16 cellular contexts compared by ENCODE assay signal in the genomic region with DNA sequence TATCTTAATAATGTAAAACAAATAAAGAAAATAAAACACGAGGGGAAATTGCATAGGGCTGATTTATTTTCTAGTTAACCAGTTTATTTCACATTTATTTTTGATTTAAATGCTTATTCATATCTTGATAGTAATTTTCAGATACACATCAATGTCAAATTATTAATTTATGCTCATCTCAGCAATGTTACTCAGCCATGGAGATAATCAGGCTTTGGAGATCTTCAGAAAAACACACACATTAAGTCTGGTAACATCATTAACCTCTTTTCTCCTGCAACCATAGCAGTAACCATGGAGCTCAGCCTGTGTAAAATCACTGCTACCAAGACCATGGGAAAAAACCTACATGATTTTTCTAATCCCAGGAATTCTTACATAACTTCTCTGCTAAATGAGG. TPM values are rescaled to one million over a fixed set of nuclear protein-coding genes. Genes with fewer than 3 reads are reported as not detected.
DNase-seq lines count a peak whose midpoint lies in the region; ATAC-seq and TF ChIP-seq lines count a peak whose summit lies in the region.
"Had no signal": no experiment of that assay in that cellular context is flagged by ENCODE, and none has a peak within 500 bp of the region (broad histone marks: within the 10 kb centered on the region; RNA-seq: fewer than 3 reads in every experiment).

No MANE protein-coding gene starts in this region.

- H3K9me3 Mint-ChIP-seq in immature natural killer cell: peaks cover 0 to 3% (median 0%) of the 10 kb centered on the region in 6 donors
- H3K9me3 Mint-ChIP-seq: H9 had no signal

- H3K4me1 Mint-ChIP-seq in immature natural killer cell: no peaks in the 10 kb centered on the region
- H3K4me1 Mint-ChIP-seq: CD14-positive monocyte; CD4-positive, alpha-beta memory T cell had no signal

- H3K27ac Mint-ChIP-seq in immature natural killer cell: no peak overlapping the region
- H3K27ac Mint-ChIP-seq: CD14-positive monocyte; CD4-positive, alpha-beta memory T cell; H9 had no signal

- peaks cover 0 to 7% (median 2%) of the 10 kb centered on the region in 3 donors for H3K27me3 Mint-ChIP-seq in immature natural killer cell (ENCODE audit: low read depth in 3 of 3)

- DNase-seq in NCI-H82 (lab: John Stamatoyannopoulos, UW) (peak; percentile 19), NCI-H82 treated with DMSO at 0.1 percent for 48 hours (lab: John Stamatoyannopoulos, UW; ENCODE audit: unreplicated experiment) (no peak), fibroblast of pulmonary artery (ENCODE audit: low read depth) (peak; percentile 2), immature natural killer cell (no peak)
- DNase-seq: 8988T; CD4-positive, alpha-beta memory T cell; DMS153; DMS79; GDM1; H9 had no signal

- no peak overlapping the region for H3K4me3 Mint-ChIP-seq in immature natural killer cell
- H3K4me3 Mint-ChIP-seq: CD14-positive monocyte; CD4-positive, alpha-beta memory T cell; H9 had no signal

- ATAC-seq in SK-N-SH treated with all-trans-retinoic acid at 6 μM for 48 hours (no peak; the same call in 2 of the 3 replicates), GM21526 (IDR thresholded peaks at IDR 0.05; ENCODE audit: low FRiP score, unreplicated experiment) (no peak), GM18520 (IDR thresholded peaks at IDR 0.05; ENCODE audit: unreplicated experiment) (no peak)

- no peak for TF ChIP-seq CTCF in fibroblast of pulmonary artery (IDR thresholded peaks at IDR 0.05; ENCODE audit: low read length, missing control alignments)

- H3K36me3 Mint-ChIP-seq in immature natural killer cell: no peaks in the 10 kb centered on the region
- H3K36me3 Mint-ChIP-seq: CD14-positive monocyte; CD4-positive, alpha-beta memory T cell had no signal

- no peak overlapping the region for H3K4me3 ChIP-seq in fibroblast of pulmonary artery (replicated peaks; ENCODE audit: low read depth, low read length)
- H3K4me3 ChIP-seq: BLaER1 had no signal

TF ChIP-seq in SK-N-SH treated with all-trans-retinoic acid at 6 μM for 48 hours, 23 proteins besides CTCF, POLR2A, EP300 and RAD21:
- TF ChIP-seq ZNF70 (CRISPR knock-in tag; IDR thresholded peaks at IDR 0.05) (no peak), ZFP30 (CRISPR knock-in tag; IDR thresholded peaks at IDR 0.05) (no peak), SNAI2 (CRISPR knock-in tag; IDR thresholded peaks at IDR 0.05) (no peak), CSDC2 (CRISPR knock-in tag; IDR thresholded peaks at IDR 0.05) (no peak), TCF4 (CRISPR knock-in tag; IDR thresholded peaks at IDR 0.05; ENCODE audit: borderline replicate concordance) (0 out of 2 replicates have a peak, but pooled peaks have one; percentile 75), ZC3H10 (CRISPR knock-in tag; IDR thresholded peaks at IDR 0.05) (no peak), ZNF8 (CRISPR knock-in tag; IDR thresholded peaks at IDR 0.05) (no peak), PPARA (CRISPR knock-in tag; IDR thresholded peaks at IDR 0.05; ENCODE audit: borderline replicate concordance) (no peak), ARNTL (CRISPR knock-in tag; IDR thresholded peaks at IDR 0.05; ENCODE audit: borderline replicate concordance, low read depth) (no peak), ZFP3 (CRISPR knock-in tag; IDR thresholded peaks at IDR 0.05) (no peak; the same call in 1 of the 2 replicates), ESRRG (CRISPR knock-in tag; IDR thresholded peaks at IDR 0.05) (no peak), RARB (CRISPR knock-in tag; IDR thresholded peaks at IDR 0.05) (no peak), GLIS3 (CRISPR knock-in tag; IDR thresholded peaks at IDR 0.05) (no peak), ZNF565 (CRISPR knock-in tag; conservative IDR thresholded peaks at IDR 0.05; ENCODE audit: low read depth) (no peak), OSR1 (CRISPR knock-in tag; IDR thresholded peaks at IDR 0.05) (no peak), ISL1 (CRISPR knock-in tag; IDR thresholded peaks at IDR 0.05) (peak; percentile 77), TOX (CRISPR knock-in tag; IDR thresholded peaks at IDR 0.05; ENCODE audit: borderline replicate concordance) (no peak)
- TF ChIP-seq, protein P1, sequence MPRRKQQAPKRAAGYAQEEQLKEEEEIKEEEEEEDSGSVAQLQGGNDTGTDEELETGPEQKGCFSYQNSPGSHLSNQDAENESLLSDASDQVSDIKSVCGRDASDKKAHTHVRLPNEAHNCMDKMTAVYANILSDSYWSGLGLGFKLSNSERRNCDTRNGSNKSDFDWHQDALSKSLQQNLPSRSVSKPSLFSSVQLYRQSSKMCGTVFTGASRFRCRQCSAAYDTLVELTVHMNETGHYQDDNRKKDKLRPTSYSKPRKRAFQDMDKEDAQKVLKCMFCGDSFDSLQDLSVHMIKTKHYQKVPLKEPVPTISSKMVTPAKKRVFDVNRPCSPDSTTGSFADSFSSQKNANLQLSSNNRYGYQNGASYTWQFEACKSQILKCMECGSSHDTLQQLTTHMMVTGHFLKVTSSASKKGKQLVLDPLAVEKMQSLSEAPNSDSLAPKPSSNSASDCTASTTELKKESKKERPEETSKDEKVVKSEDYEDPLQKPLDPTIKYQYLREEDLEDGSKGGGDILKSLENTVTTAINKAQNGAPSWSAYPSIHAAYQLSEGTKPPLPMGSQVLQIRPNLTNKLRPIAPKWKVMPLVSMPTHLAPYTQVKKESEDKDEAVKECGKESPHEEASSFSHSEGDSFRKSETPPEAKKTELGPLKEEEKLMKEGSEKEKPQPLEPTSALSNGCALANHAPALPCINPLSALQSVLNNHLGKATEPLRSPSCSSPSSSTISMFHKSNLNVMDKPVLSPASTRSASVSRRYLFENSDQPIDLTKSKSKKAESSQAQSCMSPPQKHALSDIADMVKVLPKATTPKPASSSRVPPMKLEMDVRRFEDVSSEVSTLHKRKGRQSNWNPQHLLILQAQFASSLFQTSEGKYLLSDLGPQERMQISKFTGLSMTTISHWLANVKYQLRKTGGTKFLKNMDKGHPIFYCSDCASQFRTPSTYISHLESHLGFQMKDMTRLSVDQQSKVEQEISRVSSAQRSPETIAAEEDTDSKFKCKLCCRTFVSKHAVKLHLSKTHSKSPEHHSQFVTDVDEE (CRISPR knock-in tag; IDR thresholded peaks at IDR 0.05): peak; percentile 92
- TF ChIP-seq, protein P2, sequence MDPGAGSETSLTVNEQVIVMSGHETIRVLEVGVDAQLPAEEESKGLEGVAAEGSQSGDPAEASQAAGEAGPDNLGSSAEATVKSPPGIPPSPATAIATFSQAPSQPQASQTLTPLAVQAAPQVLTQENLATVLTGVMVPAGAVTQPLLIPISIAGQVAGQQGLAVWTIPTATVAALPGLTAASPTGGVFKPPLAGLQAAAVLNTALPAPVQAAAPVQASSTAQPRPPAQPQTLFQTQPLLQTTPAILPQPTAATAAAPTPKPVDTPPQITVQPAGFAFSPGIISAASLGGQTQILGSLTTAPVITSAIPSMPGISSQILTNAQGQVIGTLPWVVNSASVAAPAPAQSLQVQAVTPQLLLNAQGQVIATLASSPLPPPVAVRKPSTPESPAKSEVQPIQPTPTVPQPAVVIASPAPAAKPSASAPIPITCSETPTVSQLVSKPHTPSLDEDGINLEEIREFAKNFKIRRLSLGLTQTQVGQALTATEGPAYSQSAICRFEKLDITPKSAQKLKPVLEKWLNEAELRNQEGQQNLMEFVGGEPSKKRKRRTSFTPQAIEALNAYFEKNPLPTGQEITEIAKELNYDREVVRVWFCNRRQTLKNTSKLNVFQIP (CRISPR knock-in tag; IDR thresholded peaks at IDR 0.05; ENCODE audit: borderline replicate concordance, low read depth): no peak
- TF ChIP-seq, protein P3, sequence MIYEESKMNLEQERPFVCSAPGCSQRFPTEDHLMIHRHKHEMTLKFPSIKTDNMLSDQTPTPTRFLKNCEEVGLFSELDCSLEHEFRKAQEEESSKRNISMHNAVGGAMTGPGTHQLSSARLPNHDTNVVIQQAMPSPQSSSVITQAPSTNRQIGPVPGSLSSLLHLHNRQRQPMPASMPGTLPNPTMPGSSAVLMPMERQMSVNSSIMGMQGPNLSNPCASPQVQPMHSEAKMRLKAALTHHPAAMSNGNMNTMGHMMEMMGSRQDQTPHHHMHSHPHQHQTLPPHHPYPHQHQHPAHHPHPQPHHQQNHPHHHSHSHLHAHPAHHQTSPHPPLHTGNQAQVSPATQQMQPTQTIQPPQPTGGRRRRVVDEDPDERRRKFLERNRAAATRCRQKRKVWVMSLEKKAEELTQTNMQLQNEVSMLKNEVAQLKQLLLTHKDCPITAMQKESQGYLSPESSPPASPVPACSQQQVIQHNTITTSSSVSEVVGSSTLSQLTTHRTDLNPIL (CRISPR knock-in tag; IDR thresholded peaks at IDR 0.05; ENCODE audit: low read depth): no peak
- TF ChIP-seq, protein P4, sequence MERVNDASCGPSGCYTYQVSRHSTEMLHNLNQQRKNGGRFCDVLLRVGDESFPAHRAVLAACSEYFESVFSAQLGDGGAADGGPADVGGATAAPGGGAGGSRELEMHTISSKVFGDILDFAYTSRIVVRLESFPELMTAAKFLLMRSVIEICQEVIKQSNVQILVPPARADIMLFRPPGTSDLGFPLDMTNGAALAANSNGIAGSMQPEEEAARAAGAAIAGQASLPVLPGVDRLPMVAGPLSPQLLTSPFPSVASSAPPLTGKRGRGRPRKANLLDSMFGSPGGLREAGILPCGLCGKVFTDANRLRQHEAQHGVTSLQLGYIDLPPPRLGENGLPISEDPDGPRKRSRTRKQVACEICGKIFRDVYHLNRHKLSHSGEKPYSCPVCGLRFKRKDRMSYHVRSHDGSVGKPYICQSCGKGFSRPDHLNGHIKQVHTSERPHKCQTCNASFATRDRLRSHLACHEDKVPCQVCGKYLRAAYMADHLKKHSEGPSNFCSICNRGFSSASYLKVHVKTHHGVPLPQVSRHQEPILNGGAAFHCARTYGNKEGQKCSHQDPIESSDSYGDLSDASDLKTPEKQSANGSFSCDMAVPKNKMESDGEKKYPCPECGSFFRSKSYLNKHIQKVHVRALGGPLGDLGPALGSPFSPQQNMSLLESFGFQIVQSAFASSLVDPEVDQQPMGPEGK (CRISPR knock-in tag; IDR thresholded peaks at IDR 0.05; ENCODE audit: borderline replicate concordance): no peak
- TF ChIP-seq, protein P5, sequence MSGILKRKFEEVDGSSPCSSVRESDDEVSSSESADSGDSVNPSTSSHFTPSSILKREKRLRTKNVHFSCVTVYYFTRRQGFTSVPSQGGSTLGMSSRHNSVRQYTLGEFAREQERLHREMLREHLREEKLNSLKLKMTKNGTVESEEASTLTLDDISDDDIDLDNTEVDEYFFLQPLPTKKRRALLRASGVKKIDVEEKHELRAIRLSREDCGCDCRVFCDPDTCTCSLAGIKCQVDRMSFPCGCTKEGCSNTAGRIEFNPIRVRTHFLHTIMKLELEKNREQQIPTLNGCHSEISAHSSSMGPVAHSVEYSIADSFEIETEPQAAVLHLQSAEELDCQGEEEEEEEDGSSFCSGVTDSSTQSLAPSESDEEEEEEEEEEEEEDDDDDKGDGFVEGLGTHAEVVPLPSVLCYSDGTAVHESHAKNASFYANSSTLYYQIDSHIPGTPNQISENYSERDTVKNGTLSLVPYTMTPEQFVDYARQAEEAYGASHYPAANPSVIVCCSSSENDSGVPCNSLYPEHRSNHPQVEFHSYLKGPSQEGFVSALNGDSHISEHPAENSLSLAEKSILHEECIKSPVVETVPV (CRISPR knock-in tag; IDR thresholded peaks at IDR 0.05): peak; percentile 68; the same call in 1 of the 2 replicates

RNA-seq across cellular contexts. Expression of a gene that starts 31.9 kb away (rescaled TPM):
- not detected for polyA plus RNA-seq in immature natural killer cell
- polyA plus RNA-seq: AG04450; CD14-positive monocyte; CD4-positive, alpha-beta memory T cell had no signal

Comparison
In these comparisons a context has a peak if more than half of its experiments do, and no peak if none do; other contexts are left out.
1. DNase-seq: peak in NCI-H82 (single experiment) and fibroblast of pulmonary artery (single experiment); none in NCI-H82 treated with DMSO at 0.1 percent for 48 hours (single experiment) and immature natural killer cell (0 of 3).